8 cellular contexts compared by ENCODE assay signal in genomic region chr20:63858393-63859165, GRCh38. TPM values are rescaled to one million over a fixed set of nuclear protein-coding genes. Genes with fewer than 3 reads are reported as not detected.
DNase-seq lines count a peak whose midpoint lies in the region; ATAC-seq lines count a peak whose summit lies in the region.

No MANE protein-coding gene starts in this region.

- peak; percentile 47 for DNase-seq in Karpas-422
- DNase-seq in central memory CD8-positive, alpha-beta T cell (ENCODE audit: low spot score in 2 of 2) = no peak
- no peak for DNase-seq in memory B cell (ENCODE audit: low spot score in 2 of 2)
- DNase-seq in NCI-H187 treated with DMSO at 0.1 percent for 48 hours (lab: John Stamatoyannopoulos, UW) = no peak
- DNase-seq in stimulated activated CD4-positive, alpha-beta T cell treated with anti-CD3 and anti-CD28 coated beads, Interleukin-2, amount 100 ng/mL, for 24 hours = no peak
- DNase-seq in stimulated activated CD4-positive, alpha-beta T cell treated with anti-CD3 and anti-CD28 coated beads, Interleukin-4, amount 100 ng/mL, for 4 hours = no peak

- ATAC-seq in central memory CD8-positive, alpha-beta T cell (replicated peaks; ENCODE audit: extremely low read depth, poor library complexity, severe bottlenecking) = no peak
- ATAC-seq in memory B cell (ENCODE audit: low read depth) (no peak), HG03025 (IDR thresholded peaks at IDR 0.05; ENCODE audit: low FRiP score, unreplicated experiment) (no peak)

- no peak overlapping the region for H2AFZ ChIP-seq in Karpas-422 (ENCODE audit: low read length)

- peak overlapping the region in 8 of 10 experiments; percentile 1 to 59 (median 40); a peak in 13 of 20 replicates for H3K4me3 ChIP-seq in BLaER1 treated with 17β-estradiol and CSF1 and Interleukin-3, amounts not matched to agents 10 nM and 100 nM
- no peak overlapping the region for H3K4me3 ChIP-seq in Karpas-422 (ENCODE audit: low read length)

- peak overlapping the region; percentile 38 to 77 (median 71) for H3K9ac ChIP-seq in BLaER1 treated with 17β-estradiol and CSF1 and Interleukin-3, amounts not matched to agents 10 nM and 100 nM
- no peak overlapping the region for H3K9ac ChIP-seq in Karpas-422 (ENCODE audit: low read length)

- no peaks in the 10 kb centered on the region for H3K9me3 ChIP-seq in BLaER1 treated with 17β-estradiol and CSF1 and Interleukin-3, amounts not matched to agents 10 nM and 100 nM (replicated peaks in 1 of 11)
- H3K9me3 ChIP-seq in Karpas-422 (ENCODE audit: low read length) = no peaks in the 10 kb centered on the region

- H3K36me3 Mint-ChIP-seq in central memory CD8-positive, alpha-beta T cell (ENCODE audit: insufficient read depth) = peaks cover 2% of the 10 kb centered on the region
- H3K36me3 Mint-ChIP-seq in memory B cell = peaks cover 8% of the 10 kb centered on the region

- peaks cover 5% of the 10 kb centered on the region for H3K79me2 ChIP-seq in Karpas-422 (ENCODE audit: low read length)

- peak overlapping the region; percentile 29 for H3K27ac Mint-ChIP-seq in central memory CD8-positive, alpha-beta T cell (ENCODE audit: low read depth)
- peak overlapping the region; percentile 14 for H3K27ac Mint-ChIP-seq in memory B cell

- H3K27me3 Mint-ChIP-seq in central memory CD8-positive, alpha-beta T cell = no peaks in the 10 kb centered on the region
- H3K27me3 Mint-ChIP-seq in memory B cell = peaks cover 1% of the 10 kb centered on the region

- H3K4me1 ChIP-seq in BLaER1 treated with 17β-estradiol and CSF1 and Interleukin-3, amounts not matched to agents 10 nM and 100 nM = peaks cover 79 to 99% (median 93%) of the 10 kb centered on the region in 10 experiments
- H3K4me1 ChIP-seq in Karpas-422 (ENCODE audit: low read length) = peaks cover 6% of the 10 kb centered on the region

- peaks cover 0 to 31% (median 0%) of the 10 kb centered on the region in 11 experiments; a peak in 4 of 22 replicates for H4K20me1 ChIP-seq in BLaER1 treated with 17β-estradiol and CSF1 and Interleukin-3, amounts not matched to agents 10 nM and 100 nM
- H4K20me1 ChIP-seq in Karpas-422 (ENCODE audit: insufficient read depth, low read depth, low read length) = peaks cover 16% of the 10 kb centered on the region

- H3K9me2 ChIP-seq in Karpas-422 (replicated peaks; ENCODE audit: insufficient read depth, low read length) = no peaks in the 10 kb centered on the region

- no peaks in the 10 kb centered on the region for H3K27me3 ChIP-seq in BLaER1 treated with 17β-estradiol and CSF1 and Interleukin-3, amounts not matched to agents 10 nM and 100 nM
- no peaks in the 10 kb centered on the region for H3K27me3 ChIP-seq in Karpas-422 (ENCODE audit: low read length)

- peak overlapping the region; percentile 40 for H3K4me3 Mint-ChIP-seq in central memory CD8-positive, alpha-beta T cell
- H3K4me3 Mint-ChIP-seq in memory B cell = no peak overlapping the region

- peak overlapping the region; percentile 2 to 83 (median 78); a peak in 20 of 22 replicates for H3K27ac ChIP-seq in BLaER1 treated with 17β-estradiol and CSF1 and Interleukin-3, amounts not matched to agents 10 nM and 100 nM
- no peak overlapping the region for H3K27ac ChIP-seq in Karpas-422 (ENCODE audit: low read length)

- peak overlapping the region; percentile 80 to 99 (median 96) for H3K4me2 ChIP-seq in BLaER1 treated with 17β-estradiol and CSF1 and Interleukin-3, amounts not matched to agents 10 nM and 100 nM
- H3K4me2 ChIP-seq in Karpas-422 (ENCODE audit: low read depth, low read length, poor library complexity, severe bottlenecking) = no peak overlapping the region

- peaks cover 16 to 22% (median 18%) of the 10 kb centered on the region in 11 experiments for H3K36me3 ChIP-seq in BLaER1 treated with 17β-estradiol and CSF1 and Interleukin-3, amounts not matched to agents 10 nM and 100 nM
- no peaks in the 10 kb centered on the region for H3K36me3 ChIP-seq in Karpas-422 (ENCODE audit: insufficient read depth, low read length)

- H3K4me1 Mint-ChIP-seq in central memory CD8-positive, alpha-beta T cell = peaks cover 23% of the 10 kb centered on the region
- H3K4me1 Mint-ChIP-seq in memory B cell = peaks cover 21% of the 10 kb centered on the region

- no peaks in the 10 kb centered on the region for H3K9me3 Mint-ChIP-seq in central memory CD8-positive, alpha-beta T cell
- no peaks in the 10 kb centered on the region for H3K9me3 Mint-ChIP-seq in memory B cell

RNA-seq across cellular contexts. Expression of gene ABHD16B, which starts 2.7 kb away (rescaled TPM):
- total RNA-seq in Karpas-422 (2014; rRNA removed; shearing (Covaris generic); ENCODE audit: low replicate concordance) = not detected in 2 replicates

RNA-seq across cellular contexts. Expression of gene TPD52L2, which starts 6.5 kb away (rescaled TPM):
- total RNA-seq in Karpas-422 (2014; rRNA removed; shearing (Covaris generic); ENCODE audit: low replicate concordance) = 25.9 and 38.3 TPM in 2 replicates

RNA-seq across cellular contexts. Expression of gene ZBTB46, which starts 27.5 kb away (rescaled TPM):
- 0.18 TPM in 1 of 2 replicates, not detected in the other for total RNA-seq in Karpas-422 (2014; rRNA removed; shearing (Covaris generic); ENCODE audit: low replicate concordance)

RNA-seq across cellular contexts. Expression of gene DNAJC5, which starts 36.3 kb away (rescaled TPM):
- 22.9 and 28.5 TPM in 2 replicates for total RNA-seq in Karpas-422 (2014; rRNA removed; shearing (Covaris generic); ENCODE audit: low replicate concordance)
